ENCODE assay signal across 1 cellular context in genomic region chr15:98942966-98943584, GRCh38.
TF ChIP-seq lines count a peak whose summit lies in the region.

No MANE protein-coding gene starts in this region.

TF ChIP-seq in SK-N-SH treated with all-trans-retinoic acid at 6 μM for 48 hours, 23 proteins besides CTCF, POLR2A, EP300 and RAD21 (continued from another document):
- TF ChIP-seq ESRRG (CRISPR knock-in tag; IDR thresholded peaks at IDR 0.05) = no peak
- no peak for TF ChIP-seq ZNF70 (CRISPR knock-in tag; IDR thresholded peaks at IDR 0.05)
- TF ChIP-seq POU6F1 (CRISPR knock-in tag; IDR thresholded peaks at IDR 0.05; ENCODE audit: borderline replicate concordance, low read depth) = no peak
TF ChIP-seq in SK-N-SH treated with all-trans-retinoic acid at 6 μM for 48 hours: peak in this region for 0.
